In the genomic region with DNA sequence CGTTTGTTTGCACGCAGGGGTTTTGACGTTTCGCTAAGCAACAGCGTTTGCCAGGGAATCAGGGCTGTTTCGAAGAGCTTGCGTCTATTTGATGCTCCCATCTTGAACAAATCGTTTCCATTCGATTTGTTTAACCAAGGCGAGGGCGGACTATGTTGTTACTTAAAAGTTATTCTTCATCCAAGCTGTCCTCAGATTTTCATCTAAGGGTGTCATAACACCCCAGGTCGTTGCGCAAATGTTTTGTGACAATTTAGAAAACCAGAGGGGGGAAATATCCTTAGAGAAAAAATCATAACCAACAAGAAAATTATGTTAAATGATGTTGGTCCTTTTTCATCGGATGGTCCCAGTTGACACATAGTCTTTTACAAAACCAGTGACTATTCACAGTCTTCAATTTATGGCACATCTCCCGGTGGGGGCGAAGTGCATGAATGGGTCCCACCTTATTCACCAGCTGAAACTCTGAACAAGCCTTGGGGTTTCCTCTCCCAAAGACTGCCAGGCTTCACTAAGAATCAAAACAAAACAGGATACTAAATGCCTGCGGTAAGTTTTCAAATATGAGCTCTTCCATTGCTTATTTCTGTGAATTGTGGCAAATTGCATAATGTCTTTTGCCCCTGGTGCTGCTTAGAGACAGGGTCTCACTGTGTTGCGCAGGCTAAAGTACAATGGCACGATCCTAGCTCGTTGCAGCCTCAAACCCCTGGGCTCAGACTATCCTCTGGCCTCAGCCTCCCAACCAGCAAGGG, we compare ENCODE assay signal across 8 cellular contexts.
DNase-seq lines count a peak whose midpoint lies in the region; ATAC-seq and TF ChIP-seq lines count a peak whose summit lies in the region.

No MANE protein-coding gene starts in this region.

- peak overlapping the region; percentile 59 for H2AFZ ChIP-seq in fibroblast of lung (ENCODE audit: low read length)

- H3K9me3 ChIP-seq in RWPE2 (ENCODE audit: severe bottlenecking) (no peaks in the 10 kb centered on the region), fibroblast of lung (ENCODE audit: control insufficient read depth, insufficient read depth, low read depth, low read length) (no peaks in the 10 kb centered on the region)

- H3K27ac ChIP-seq in RWPE2 (ENCODE audit: poor library complexity, severe bottlenecking) (peak overlapping the region; percentile 99), fibroblast of lung (ENCODE audit: insufficient read depth, low read length) (peak overlapping the region; percentile 85)

- peak overlapping the region; percentile 96 for H3K27ac Mint-ChIP-seq in progenitor cell of endocrine pancreas

- ATAC-seq in RWPE2 (ENCODE audit: low read depth) (no peak), HG03108 (IDR thresholded peaks at IDR 0.05; ENCODE audit: unreplicated experiment) (no peak)

- H3K4me3 Mint-ChIP-seq in progenitor cell of endocrine pancreas (ENCODE audit: low read depth), result peak overlapping the region; percentile 93

- no peaks in the 10 kb centered on the region for H4K20me1 ChIP-seq in fibroblast of lung (ENCODE audit: control insufficient read depth, extremely low read depth, insufficient read depth, low read length)

- H3K36me3 Mint-ChIP-seq in progenitor cell of endocrine pancreas (ENCODE audit: insufficient read depth), result no peaks in the 10 kb centered on the region

- H3K27me3 Mint-ChIP-seq in progenitor cell of endocrine pancreas, result peaks cover 14% of the 10 kb centered on the region

- H3K4me2 ChIP-seq in fibroblast of lung (ENCODE audit: extremely low read depth, insufficient read depth, low read length), result peak overlapping the region; percentile 84

- H3K9me3 Mint-ChIP-seq in progenitor cell of endocrine pancreas (ENCODE audit: low read depth), result no peaks in the 10 kb centered on the region

- peak overlapping the region; percentile 80 for H3K9ac ChIP-seq in fibroblast of lung (ENCODE audit: insufficient read depth, low read length)

- no peak for TF ChIP-seq CTCF in GM12865 (IDR thresholded peaks at IDR 0.05; ENCODE audit: insufficient read depth, low read depth, low read length, missing control alignments)
- TF ChIP-seq CTCF in RWPE2 (IDR thresholded peaks at IDR 0.05; ENCODE audit: poor library complexity, severe bottlenecking), result no peak
- no peak for TF ChIP-seq CTCF in fibroblast of lung (conservative IDR thresholded peaks at IDR 0.05 in 1 of 2, IDR thresholded peaks at IDR 0.05 in 1 of 2; ENCODE audit: low read depth in 1 of 2, low read length in 2 of 2)
- no peak for TF ChIP-seq CTCF in progenitor cell of endocrine pancreas (IDR thresholded peaks at IDR 0.05; ENCODE audit: unreplicated experiment)

- no peaks in the 10 kb centered on the region for H3K79me2 ChIP-seq in fibroblast of lung (ENCODE audit: control insufficient read depth, insufficient read depth, low read length)

- H3K4me3 ChIP-seq in GM12865 (ENCODE audit: low read depth, low read length), result peak overlapping the region; percentile 96
- peak overlapping the region; percentile 42 for H3K4me3 ChIP-seq in RWPE2 (ENCODE audit: severe bottlenecking)
- H3K4me3 ChIP-seq in fibroblast of lung (replicated peaks in 1 of 4; ENCODE audit: control extremely low read depth in 1 of 4, insufficient read depth in 1 of 4, low read depth in 3 of 4, low read length in 4 of 4), result peak overlapping the region; percentile 51 to 72 (median 59)

- peaks cover 25% of the 10 kb centered on the region for H3K4me1 ChIP-seq in RWPE2 (ENCODE audit: insufficient read depth, poor library complexity, severe bottlenecking)
- H3K4me1 ChIP-seq in fibroblast of lung (ENCODE audit: control insufficient read depth, extremely low read depth, insufficient read depth, low read length), result no peaks in the 10 kb centered on the region

- H3K36me3 ChIP-seq in RWPE2 (ENCODE audit: low read depth) (no peaks in the 10 kb centered on the region), fibroblast of lung (ENCODE audit: control insufficient read depth, insufficient read depth, low read length) (no peaks in the 10 kb centered on the region)

- no peaks in the 10 kb centered on the region for H3K27me3 ChIP-seq in RWPE2 (ENCODE audit: insufficient read depth, poor library complexity, severe bottlenecking)
- no peaks in the 10 kb centered on the region for H3K27me3 ChIP-seq in fibroblast of lung (ENCODE audit: control insufficient read depth, insufficient read depth, low read length)

- DNase-seq in GM12865 (ENCODE audit: low read depth), result no peak
- DNase-seq in RWPE2 (ENCODE audit: low spot score), result no peak
- peak; percentile 92 to 97 for DNase-seq in fibroblast of lung (ENCODE audit: low read depth in 2 of 2)
- no peak for DNase-seq in progenitor cell of endocrine pancreas (ENCODE audit: low spot score, unreplicated experiment)
- DNase-seq in stimulated activated CD4-positive, alpha-beta T cell treated with anti-CD3 and anti-CD28 coated beads, Interleukin-1b, Interleukin-23, amount 100 ng/mL, for 48 hours, result no peak
- DNase-seq in stimulated activated CD4-positive, alpha-beta T cell treated with anti-CD3 and anti-CD28 coated beads, Interleukin-2, amount 100 ng/mL, for 48 hours, result no peak
- no peak for DNase-seq in NCI-H1105 treated with DMSO at 0.1 percent for 48 hours (lab: John Stamatoyannopoulos, UW)

- H3K4me1 Mint-ChIP-seq in progenitor cell of endocrine pancreas (ENCODE audit: low read depth), result peaks cover 20% of the 10 kb centered on the region

Comparison
In these comparisons a context has a peak if more than half of its experiments do, and no peak if none do; other contexts are left out.
1. DNase-seq: peak in fibroblast of lung (2 of 2); none in GM12865 (single experiment), RWPE2 (single experiment), progenitor cell of endocrine pancreas (single experiment), stimulated activated CD4-positive, alpha-beta T cell treated with anti-CD3 and anti-CD28 coated beads, Interleukin-1b, Interleukin-23, amount 100 ng/mL, for 48 hours (single experiment), stimulated activated CD4-positive, alpha-beta T cell treated with anti-CD3 and anti-CD28 coated beads, Interleukin-2, amount 100 ng/mL, for 48 hours (0 of 2) and NCI-H1105 treated with DMSO at 0.1 percent for 48 hours (single experiment).
2. H3K4me3 ChIP-seq: peak in every context shown above with its lines; median percentile 96 in GM12865; 59 in fibroblast of lung; 42 in RWPE2.